8 cellular contexts compared by ENCODE assay signal in the genomic region with DNA sequence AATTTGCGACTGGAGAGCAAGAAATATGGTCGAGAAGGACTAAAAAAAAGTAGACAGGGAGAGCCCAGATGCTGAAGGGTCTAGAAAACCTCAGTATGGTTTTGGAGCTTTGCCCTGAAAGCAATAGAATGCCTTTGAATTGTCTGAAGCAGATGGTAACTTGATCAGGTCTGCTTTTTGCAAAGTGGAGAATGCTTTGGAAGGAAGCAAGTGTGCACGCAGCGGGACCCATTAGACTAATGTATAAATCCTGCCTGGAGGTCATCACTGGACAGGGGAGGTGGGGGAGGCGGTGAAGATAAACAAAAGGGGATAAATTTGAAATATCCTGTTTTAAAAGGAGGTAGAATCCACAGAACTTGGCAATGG. TPM values are rescaled to one million over a fixed set of nuclear protein-coding genes. Genes with fewer than 3 reads are reported as not detected.
A peak's percentile ranks its signal among the peaks of the same experiment; 100 is the strongest.
DNase-seq lines count a peak whose midpoint lies in the region; ATAC-seq and TF ChIP-seq lines count a peak whose summit lies in the region.

No MANE protein-coding gene starts in this region.

- no peak for TF ChIP-seq RAD21 in neural cell (conservative IDR thresholded peaks at IDR 0.05)

- H3K27ac Mint-ChIP-seq in T-helper 1 cell treated with Interleukin-12 subunit alpha and Interleukin-12 subunit beta and Interleukin-4 antibody, amounts not matched to agents 30 μg/mL and 1 μg/mL, for 36 hours = peak overlapping the region; percentile 87

- peak overlapping the region; percentile 21 for H3K27ac ChIP-seq in OCI-LY1 (ENCODE audit: low read depth, low read length, poor library complexity, severe bottlenecking)
- H3K27ac ChIP-seq in ectodermal cell (ENCODE audit: insufficient read depth, low read depth, low read length, poor library complexity, severe bottlenecking) = no peak overlapping the region
- peak overlapping the region; percentile 50 for H3K27ac ChIP-seq in neural cell (ENCODE audit: low read length)

- H3K9me3 Mint-ChIP-seq in T-helper 1 cell treated with Interleukin-12 subunit alpha and Interleukin-12 subunit beta and Interleukin-4 antibody, amounts not matched to agents 30 μg/mL and 1 μg/mL, for 36 hours = no peaks in the 10 kb centered on the region

- H3K9me3 ChIP-seq in OCI-LY1 (ENCODE audit: low read length) (no peaks in the 10 kb centered on the region), ectodermal cell (ENCODE audit: control insufficient read depth, low read length) (no peaks in the 10 kb centered on the region), neural cell (ENCODE audit: low read length) (no peaks in the 10 kb centered on the region)

- H3K9me2 ChIP-seq in OCI-LY1 (ENCODE audit: low read depth, low read length) = no peaks in the 10 kb centered on the region
- no peaks in the 10 kb centered on the region for H3K9me2 ChIP-seq in neural cell (ENCODE audit: insufficient read depth, low read length)

- H3K79me2 ChIP-seq in OCI-LY1 (ENCODE audit: insufficient read depth, low read length) (peaks cover 4% of the 10 kb centered on the region), neural cell (replicated peaks; ENCODE audit: insufficient read depth, low read length) (peaks cover 17% of the 10 kb centered on the region)

- H3K36me3 Mint-ChIP-seq in T-helper 1 cell treated with Interleukin-12 subunit alpha and Interleukin-12 subunit beta and Interleukin-4 antibody, amounts not matched to agents 30 μg/mL and 1 μg/mL, for 36 hours (ENCODE audit: low read depth) = peaks cover 27% of the 10 kb centered on the region

- no peak for DNase-seq in T-helper 1 cell
- DNase-seq in stimulated activated naive CD4-positive, alpha-beta T cell treated with Interleukin-2 at 50 U/mL for 16 hours (lab: John Stamatoyannopoulos, UW) = no peak

- H4K20me1 ChIP-seq in OCI-LY1 (ENCODE audit: insufficient read depth, low read length) (no peaks in the 10 kb centered on the region), neural cell (ENCODE audit: insufficient read depth) (no peaks in the 10 kb centered on the region)

- WGBS in ectodermal cell, 2 experiments = 69 to 72% methylated on average over 5 of the region's 5 CpGs

- H3K27me3 ChIP-seq in OCI-LY1 (ENCODE audit: insufficient read depth, low read length) = no peaks in the 10 kb centered on the region
- H3K27me3 ChIP-seq in ectodermal cell (ENCODE audit: control insufficient read depth, insufficient read depth, low read length, poor library complexity, severe bottlenecking) = no peaks in the 10 kb centered on the region
- no peaks in the 10 kb centered on the region for H3K27me3 ChIP-seq in neural cell (ENCODE audit: insufficient read depth, low read depth, low read length)

- H3K9ac ChIP-seq in OCI-LY1 (ENCODE audit: low read length) = peak overlapping the region; percentile 71
- peak overlapping the region; percentile 47 for H3K9ac ChIP-seq in neural cell (ENCODE audit: low read length)

- H2AFZ ChIP-seq in OCI-LY1 (ENCODE audit: low read length) = no peak overlapping the region
- H2AFZ ChIP-seq in neural cell (ENCODE audit: low read depth, low read length) = peak overlapping the region; percentile 43

- peak overlapping the region; percentile 94 for H3K4me3 Mint-ChIP-seq in T-helper 1 cell treated with Interleukin-12 subunit alpha and Interleukin-12 subunit beta and Interleukin-4 antibody, amounts not matched to agents 30 μg/mL and 1 μg/mL, for 36 hours

- H3K4me2 ChIP-seq in OCI-LY1 (ENCODE audit: low read length) = peak overlapping the region; percentile 86
- H3K4me2 ChIP-seq in neural cell (ENCODE audit: low read length) = peak overlapping the region; percentile 71

- TF ChIP-seq CTCF in OCI-LY1 (IDR thresholded peaks at IDR 0.05; ENCODE audit: low read length) (no peak), neural cell (IDR thresholded peaks at IDR 0.05; ENCODE audit: poor library complexity, severe bottlenecking) (no peak)

- ATAC-seq in GM19351 (IDR thresholded peaks at IDR 0.05; ENCODE audit: unreplicated experiment) = no peak
- no peak for ATAC-seq in GM18861 (IDR thresholded peaks at IDR 0.05; ENCODE audit: unreplicated experiment)

- H3F3A ChIP-seq in OCI-LY1 (ENCODE audit: insufficient read depth, low read length) (no peaks in the 10 kb centered on the region), neural cell (ENCODE audit: insufficient read depth, low read length, poor library complexity, severe bottlenecking) (no peaks in the 10 kb centered on the region)

- H3K4me1 Mint-ChIP-seq in T-helper 1 cell treated with Interleukin-12 subunit alpha and Interleukin-12 subunit beta and Interleukin-4 antibody, amounts not matched to agents 30 μg/mL and 1 μg/mL, for 36 hours (ENCODE audit: low read depth) = peaks cover 25% of the 10 kb centered on the region

- TF ChIP-seq EP300 in neural cell (conservative IDR thresholded peaks at IDR 0.05; ENCODE audit: poor library complexity, severe bottlenecking) = no peak

- H3K4me3 ChIP-seq in OCI-LY1 (ENCODE audit: low read depth, low read length, poor library complexity, severe bottlenecking) (peak overlapping the region; percentile 98), ectodermal cell (ENCODE audit: insufficient read depth, low read depth, low read length) (peak overlapping the region; percentile 34), neural cell (ENCODE audit: low read length) (peak overlapping the region; percentile 91)

- H3K27me3 Mint-ChIP-seq in T-helper 1 cell treated with Interleukin-12 subunit alpha and Interleukin-12 subunit beta and Interleukin-4 antibody, amounts not matched to agents 30 μg/mL and 1 μg/mL, for 36 hours (ENCODE audit: low read depth) = no peaks in the 10 kb centered on the region

- peaks cover 22% of the 10 kb centered on the region for H3K4me1 ChIP-seq in OCI-LY1 (ENCODE audit: insufficient read depth, low read length, severe bottlenecking)
- no peaks in the 10 kb centered on the region for H3K4me1 ChIP-seq in ectodermal cell (ENCODE audit: control insufficient read depth, insufficient read depth, low read length)

- H3K36me3 ChIP-seq in OCI-LY1 (ENCODE audit: insufficient read depth, low read length) = peaks cover 18% of the 10 kb centered on the region
- no peaks in the 10 kb centered on the region for H3K36me3 ChIP-seq in ectodermal cell (ENCODE audit: control insufficient read depth, insufficient read depth, low read length)
- no peaks in the 10 kb centered on the region for H3K36me3 ChIP-seq in neural cell (ENCODE audit: insufficient read depth, low read length)

TF ChIP-seq in neural cell, 6 proteins besides CTCF, POLR2A, EP300 and RAD21:
- TF ChIP-seq TAF1 (IDR thresholded peaks at IDR 0.05; ENCODE audit: low read depth) = peak; percentile 9
- no peak for TF ChIP-seq MXI1 (conservative IDR thresholded peaks at IDR 0.05; ENCODE audit: poor library complexity, severe bottlenecking)

RNA-seq across cellular contexts. Expression of gene HINFP, which starts 0.8 kb away (rescaled TPM):
- polyA plus RNA-seq in ectodermal cell (2013, experiment 1 of 4) = 43.1 TPM
- 40.3 TPM for polyA plus RNA-seq in ectodermal cell (2013, experiment 2 of 4)
- polyA plus RNA-seq in ectodermal cell (2013, experiment 3 of 4) = 39.3 TPM
- polyA plus RNA-seq in ectodermal cell (2013, experiment 4 of 4) = 39.0 TPM
- 50.0 and 58.8 TPM in 2 replicates for polyA plus RNA-seq in neural cell
- 41.7 and 42.1 TPM in 2 replicates for polyA minus RNA-seq in neural cell

RNA-seq across cellular contexts. Expression of gene C2CD2L, which starts 13.5 kb away (rescaled TPM):
- 9.2 TPM for polyA plus RNA-seq in ectodermal cell (2013, experiment 1 of 4)
- polyA plus RNA-seq in ectodermal cell (2013, experiment 2 of 4) = 6.7 TPM
- polyA plus RNA-seq in ectodermal cell (2013, experiment 3 of 4) = 4.4 TPM
- 7.2 TPM for polyA plus RNA-seq in ectodermal cell (2013, experiment 4 of 4)
- polyA plus RNA-seq in neural cell = 13.6 and 21.6 TPM in 2 replicates
- 11.5 and 13.1 TPM in 2 replicates for polyA minus RNA-seq in neural cell

RNA-seq across cellular contexts. Expression of gene DPAGT1, which starts 19.0 kb away (rescaled TPM):
- 51.5 TPM for polyA plus RNA-seq in ectodermal cell (2013, experiment 1 of 4)
- polyA plus RNA-seq in ectodermal cell (2013, experiment 2 of 4) = 46.4 TPM
- polyA plus RNA-seq in ectodermal cell (2013, experiment 3 of 4) = 47.5 TPM
- polyA plus RNA-seq in ectodermal cell (2013, experiment 4 of 4) = 51.6 TPM
- polyA plus RNA-seq in neural cell = 9.8 and 27.0 TPM in 2 replicates
- 10.5 and 14.6 TPM in 2 replicates for polyA minus RNA-seq in neural cell

RNA-seq across cellular contexts. Expression of gene ABCG4, which starts 28.2 kb away (rescaled TPM):
- 0.78 TPM for polyA plus RNA-seq in ectodermal cell (2013, experiment 1 of 4)
- 1.3 TPM for polyA plus RNA-seq in ectodermal cell (2013, experiment 2 of 4)
- 1.1 TPM for polyA plus RNA-seq in ectodermal cell (2013, experiment 3 of 4)
- 1.5 TPM for polyA plus RNA-seq in ectodermal cell (2013, experiment 4 of 4)
- polyA plus RNA-seq in neural cell = 1.5 and 3.0 TPM in 2 replicates
- 1.5 and 1.9 TPM in 2 replicates for polyA minus RNA-seq in neural cell

RNA-seq across cellular contexts. Expression of gene HMBS, which starts 35.9 kb away (rescaled TPM):
- polyA plus RNA-seq in ectodermal cell (2013, experiment 1 of 4) = 62.1 TPM
- polyA plus RNA-seq in ectodermal cell (2013, experiment 2 of 4) = 62.7 TPM
- polyA plus RNA-seq in ectodermal cell (2013, experiment 3 of 4) = 43.9 TPM
- 56.8 TPM for polyA plus RNA-seq in ectodermal cell (2013, experiment 4 of 4)
- polyA plus RNA-seq in neural cell = 12.7 and 15.9 TPM in 2 replicates
- polyA minus RNA-seq in neural cell = 4.6 and 9.5 TPM in 2 replicates

Comparison
In these comparisons a context has a peak if more than half of its experiments do, and no peak if none do; other contexts are left out.
1. H3K4me3 ChIP-seq: peak in every context shown above with its lines; median percentile 98 in OCI-LY1; 91 in neural cell; 34 in ectodermal cell.